Comparison of ENCODE assay signal across 12 cellular contexts in genomic region chr4:40548256-40548655, GRCh38.
DNase-seq lines count a peak whose midpoint lies in the region; ATAC-seq and TF ChIP-seq lines count a peak whose summit lies in the region.
"Had no signal": no experiment of that assay in that cellular context is flagged by ENCODE, and none has a peak within 500 bp of the region (broad histone marks: within the 10 kb centered on the region; RNA-seq: fewer than 3 reads in every experiment).

No MANE protein-coding gene starts in this region.

- H4K8ac ChIP-seq in IMR-90 (ENCODE audit: low read depth in 2 of 2, low read length in 2 of 2), result no peak overlapping the region

- dilution Hi-C loops in IMR-90 (cut with HindIII; ENCODE audit: low sequenced_read_pairs, unreplicated experiment), result no loop called here

- H2AK9ac ChIP-seq in IMR-90 (replicated peaks; ENCODE audit: low read depth, low read length, poor library complexity), result peak overlapping the region; percentile 30

- intact Hi-C loops in IMR-90 (cut with micrococcal nuclease), result no loop called here

- peak overlapping the region; percentile 76; the same call in 1 of the 2 replicates for H2BK20ac ChIP-seq in IMR-90 (ENCODE audit: low read depth, low read length)

- H4K5ac ChIP-seq in IMR-90 (ENCODE audit: low read depth, low read length), result no peak overlapping the region

- no peak overlapping the region for H2BK5ac ChIP-seq in IMR-90 (ENCODE audit: low read depth, low read length, poor library complexity, severe bottlenecking)

- POLR2A ChIA-PET in IMR-90 (lab: Charles Lee; ENCODE audit: unreplicated experiment), result no interaction called here

- BruUV-seq in IMR-90 (replicated peaks; lab: Mats Ljungman, UMichigan), result no TSS peak

- H3K79me1 ChIP-seq in IMR-90 (ENCODE audit: low read depth in 1 of 2, low read length in 2 of 2), result no peaks in the 10 kb centered on the region

- H3K27ac ChIP-seq in 22Rv1, result peak overlapping the region; percentile 79
- no peak overlapping the region for H3K27ac ChIP-seq in IMR-90 (ENCODE audit: insufficient read depth, low read length)
- H3K27ac ChIP-seq: gastroesophageal sphincter had no signal

- H3K23ac ChIP-seq in IMR-90 (ENCODE audit: low read depth, low read length), result no peak overlapping the region

- H3K18ac ChIP-seq in IMR-90 (ENCODE audit: low read depth, low read length), result no peak overlapping the region

- peak; percentile 45 for DNase-seq in IMR-90
- DNase-seq in chondrocyte (ENCODE audit: low spot score), result no peak
- DNase-seq in GM13976 (ENCODE audit: low spot score), result no peak
- no peak for DNase-seq in COLO668 (lab: John Stamatoyannopoulos, UW; ENCODE audit: unreplicated experiment)
- DNase-seq in stimulated activated naive CD8-positive, alpha-beta T cell treated with anti-CD3 and anti-CD28 coated beads, Interleukin-15, Interleukin-2, amounts not matched to agents 100 U/mL and 50 U/mL, for 24 hours, result no peak
- DNase-seq in NCI-H774 (lab: John Stamatoyannopoulos, UW), result no peak
- DNase-seq: NCI-H446 treated with DMSO at 0.1 percent for 48 hours, PC-9 had no signal

- no peak overlapping the region for H2BK15ac ChIP-seq in IMR-90 (ENCODE audit: low read depth, low read length)

- H3K4me3 Mint-ChIP-seq in chondrocyte (ENCODE audit: unreplicated experiment) (peak overlapping the region; percentile 1), nephron (no peak overlapping the region)

- 77% methylated on average over 10 of the region's 11 CpGs; no CpG with 5 or more reads in 1 of the 2 experiments for WGBS in IMR-90 (ENCODE audit: extremely low coverage in 2 of 2, insufficient read length in 1 of 2), 2 experiments

- H3K4ac ChIP-seq in IMR-90 (ENCODE audit: low read depth, low read length), result peak overlapping the region; percentile 52

- no peak overlapping the region for H3K4me2 ChIP-seq in IMR-90 (ENCODE audit: low read depth, low read length)
- H3K4me2 ChIP-seq: PC-9 had no signal

- no peak overlapping the region for H3K4me3 ChIP-seq in IMR-90 (ENCODE audit: insufficient read depth, low read depth, low read length)
- H3K4me3 ChIP-seq: gastroesophageal sphincter, PC-9 had no signal

- TF ChIP-seq CTCF in 22Rv1 (IDR thresholded peaks at IDR 0.05) (no peak), IMR-90 (conservative IDR thresholded peaks at IDR 0.05; ENCODE audit: low read depth, low read length) (no peak), chondrocyte (IDR thresholded peaks at IDR 0.05) (no peak), nephron (IDR thresholded peaks at IDR 0.05; ENCODE audit: unreplicated experiment in 3 of 3) (no peak), GM13976 (IDR thresholded peaks at IDR 0.05; ENCODE audit: borderline replicate concordance, control extremely low read depth, extremely low read depth, insufficient read depth, missing control alignments) (no peak)

- no peaks in the 10 kb centered on the region for H3K36me3 ChIP-seq in IMR-90 (ENCODE audit: control insufficient read depth, insufficient read depth, low read length)
- H3K36me3 ChIP-seq: gastroesophageal sphincter had no signal

- no peaks in the 10 kb centered on the region for H3K36me3 Mint-ChIP-seq in chondrocyte (ENCODE audit: low read depth)
- H3K36me3 Mint-ChIP-seq in nephron (ENCODE audit: low read depth), result no peaks in the 10 kb centered on the region

- CTCF ChIA-PET in IMR-90 (lab: Yijun Ruan, JAX), result interaction anchor here (0.6 kb wide), 1 partner anchor 224 kb away, joined by 4 read pairs; no protein-coding TSS in a partner anchor

- H4K20me1 ChIP-seq in IMR-90 (ENCODE audit: insufficient read depth, low read length), result no peaks in the 10 kb centered on the region

- H3K9me1 ChIP-seq in IMR-90 (ENCODE audit: insufficient read depth, low read length), result peaks cover 7% of the 10 kb centered on the region; the same call in 1 of the 2 replicates

- H3K27me3 Mint-ChIP-seq in chondrocyte (ENCODE audit: low read depth) (peaks cover 1% of the 10 kb centered on the region), nephron (ENCODE audit: low read depth) (no peaks in the 10 kb centered on the region)

- H3K4me1 Mint-ChIP-seq in chondrocyte (ENCODE audit: low read depth) (peaks cover 18% of the 10 kb centered on the region), nephron (peaks cover 9% of the 10 kb centered on the region)

- H3K56ac ChIP-seq in IMR-90 (ENCODE audit: extremely low read depth, insufficient read depth, low read length), result no peak overlapping the region

- H3K27me3 ChIP-seq in IMR-90 (ENCODE audit: control insufficient read depth, insufficient read depth, low read length), result no peaks in the 10 kb centered on the region
- H3K27me3 ChIP-seq: gastroesophageal sphincter had no signal

- 0 out of 2 replicates have a peak, but pooled peaks cover 5% of the 10 kb centered on the region for H3K4me1 ChIP-seq in IMR-90 (ENCODE audit: control insufficient read depth, insufficient read depth, low read length)
- H3K4me1 ChIP-seq: gastroesophageal sphincter had no signal

- H3K14ac ChIP-seq in IMR-90 (replicated peaks; ENCODE audit: low read depth, low read length), result peak overlapping the region; percentile 68; the same call in 1 of the 2 replicates

- H2BK120ac ChIP-seq in IMR-90 (ENCODE audit: low read depth, low read length), result peak overlapping the region; percentile 45; the same call in 1 of the 2 replicates

- no peaks in the 10 kb centered on the region for H3K9me3 ChIP-seq in IMR-90 (ENCODE audit: control insufficient read depth, insufficient read depth, low read length)
- H3K9me3 ChIP-seq: gastroesophageal sphincter had no signal

- in situ Hi-C loops in IMR-90 (cut with MboI; ENCODE audit: low sequenced_read_pairs) (no loop called here), GM13976 (cut with MboI; ENCODE audit: low sequenced_read_pairs, unreplicated experiment) (no loop called here)

- TF ChIP-seq POLR2A in IMR-90 (IDR thresholded peaks at IDR 0.05; ENCODE audit: low read depth, low read length), result no peak

- H2AFZ ChIP-seq in IMR-90 (replicated peaks; ENCODE audit: low read length, poor library complexity), result peak overlapping the region; percentile 81
- H2AFZ ChIP-seq: PC-9 had no signal

- no peak overlapping the region for H4K91ac ChIP-seq in IMR-90 (ENCODE audit: insufficient read depth, low read depth, low read length)

- no peaks in the 10 kb centered on the region for H3K9me3 Mint-ChIP-seq in chondrocyte (ENCODE audit: low read depth)
- no peaks in the 10 kb centered on the region for H3K9me3 Mint-ChIP-seq in nephron
- H3K9me3 Mint-ChIP-seq: activated T-helper 2 cell treated with anti-CD3 and anti-CD28 coated beads, Interferon-gamma antibody, Interleukin-2, Interleukin-4, amounts not matched to agents 10 μg/mL and 5 μg/mL and 100 μg/mL, durations not matched to agents 14 hours and 24 hours and 36 hours had no signal

- ATAC-seq in IMR-90 (ENCODE audit: low read depth), result no peak
- no peak for ATAC-seq in stimulated activated naive CD8-positive, alpha-beta T cell treated with anti-CD3 and anti-CD28 coated beads, Interleukin-15, Interleukin-2, amounts not matched to agents 100 U/mL and 50 U/mL, for 24 hours
- ATAC-seq: gastroesophageal sphincter had no signal

- peak overlapping the region; percentile 68; the same call in 1 of the 2 replicates for H2AK5ac ChIP-seq in IMR-90 (ENCODE audit: low read depth, low read length)

- H3K9ac ChIP-seq in IMR-90 (ENCODE audit: low read depth, low read length), result no peak overlapping the region

- peak overlapping the region; percentile 39 for H3K27ac Mint-ChIP-seq in chondrocyte (ENCODE audit: unreplicated experiment)
- H3K27ac Mint-ChIP-seq in nephron, result peak overlapping the region; percentile 42 to 78 (median 64)
- H3K27ac Mint-ChIP-seq: activated T-helper 2 cell treated with anti-CD3 and anti-CD28 coated beads, Interferon-gamma antibody, Interleukin-2, Interleukin-4, amounts not matched to agents 10 μg/mL and 5 μg/mL and 100 μg/mL, durations not matched to agents 14 hours and 24 hours and 36 hours had no signal

- TF ChIP-seq RAD21 in IMR-90 (IDR thresholded peaks at IDR 0.05; ENCODE audit: low read length), result no peak

TF ChIP-seq in IMR-90, 13 proteins besides CTCF, POLR2A, EP300 and RAD21:
- TF ChIP-seq, protein P1, sequence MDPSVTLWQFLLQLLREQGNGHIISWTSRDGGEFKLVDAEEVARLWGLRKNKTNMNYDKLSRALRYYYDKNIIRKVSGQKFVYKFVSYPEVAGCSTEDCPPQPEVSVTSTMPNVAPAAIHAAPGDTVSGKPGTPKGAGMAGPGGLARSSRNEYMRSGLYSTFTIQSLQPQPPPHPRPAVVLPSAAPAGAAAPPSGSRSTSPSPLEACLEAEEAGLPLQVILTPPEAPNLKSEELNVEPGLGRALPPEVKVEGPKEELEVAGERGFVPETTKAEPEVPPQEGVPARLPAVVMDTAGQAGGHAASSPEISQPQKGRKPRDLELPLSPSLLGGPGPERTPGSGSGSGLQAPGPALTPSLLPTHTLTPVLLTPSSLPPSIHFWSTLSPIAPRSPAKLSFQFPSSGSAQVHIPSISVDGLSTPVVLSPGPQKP (IDR thresholded peaks at IDR 0.05; ENCODE audit: borderline replicate concordance, low read depth, low read length), result no peak
- TF ChIP-seq BHLHE40 (IDR thresholded peaks at IDR 0.05; ENCODE audit: low read depth, low read length), result no peak
- no peak for TF ChIP-seq CEBPB (IDR thresholded peaks at IDR 0.05; ENCODE audit: low read depth, low read length)
- TF ChIP-seq RCOR1 (IDR thresholded peaks at IDR 0.05; ENCODE audit: insufficient replicate concordance, low read length), result no peak
- TF ChIP-seq MAZ (IDR thresholded peaks at IDR 0.05; ENCODE audit: borderline replicate concordance, low read depth, low read length), result no peak
- no peak for TF ChIP-seq FOS (IDR thresholded peaks at IDR 0.05; ENCODE audit: low read depth, low read length)
- no peak for TF ChIP-seq RFX5 (IDR thresholded peaks at IDR 0.05; ENCODE audit: low read depth, low read length)
- no peak for TF ChIP-seq MXI1 (IDR thresholded peaks at IDR 0.05; ENCODE audit: borderline replicate concordance, low read depth, low read length)
- no peak for TF ChIP-seq CHD1 (IDR thresholded peaks at IDR 0.05; ENCODE audit: low read depth, low read length)
- TF ChIP-seq MAFK (IDR thresholded peaks at IDR 0.05; ENCODE audit: low read depth, low read length), result no peak
- TF ChIP-seq NFE2L2 (IDR thresholded peaks at IDR 0.05; ENCODE audit: low read depth, low read length), result no peak
- no peak for TF ChIP-seq SMC3 (IDR thresholded peaks at IDR 0.05; ENCODE audit: low read depth, low read length)
- TF ChIP-seq, protein P2, sequence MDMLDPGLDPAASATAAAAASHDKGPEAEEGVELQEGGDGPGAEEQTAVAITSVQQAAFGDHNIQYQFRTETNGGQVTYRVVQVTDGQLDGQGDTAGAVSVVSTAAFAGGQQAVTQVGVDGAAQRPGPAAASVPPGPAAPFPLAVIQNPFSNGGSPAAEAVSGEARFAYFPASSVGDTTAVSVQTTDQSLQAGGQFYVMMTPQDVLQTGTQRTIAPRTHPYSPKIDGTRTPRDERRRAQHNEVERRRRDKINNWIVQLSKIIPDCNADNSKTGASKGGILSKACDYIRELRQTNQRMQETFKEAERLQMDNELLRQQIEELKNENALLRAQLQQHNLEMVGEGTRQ (IDR thresholded peaks at IDR 0.05; ENCODE audit: low read depth, low read length), result no peak
